ENCODE assay signal across 21 cellular contexts in genomic region chr13:71674776-71675352, GRCh38.
DNase-seq lines count a peak whose midpoint lies in the region; ATAC-seq and TF ChIP-seq lines count a peak whose summit lies in the region.
"Had no signal": no experiment of that assay in that cellular context is flagged by ENCODE, and none has a peak within 500 bp of the region (broad histone marks: within the 10 kb centered on the region; RNA-seq: fewer than 3 reads in every experiment).

No MANE protein-coding gene starts in this region.

- H3K27ac ChIP-seq in PC-3 (ENCODE audit: low read length), result no peak overlapping the region
- H3K27ac ChIP-seq in tibial nerve, result no peak overlapping the region
- H3K27ac ChIP-seq: esophagus squamous epithelium, tibial artery had no signal

- H3K36me3 ChIP-seq in PC-3 (ENCODE audit: low read depth, low read length), result no peaks in the 10 kb centered on the region
- no peaks in the 10 kb centered on the region for H3K36me3 ChIP-seq in tibial nerve
- H3K36me3 ChIP-seq: esophagus squamous epithelium, tibial artery had no signal

- POLR2A ChIA-PET in PC-3 (lab: Charles Lee; ENCODE audit: unreplicated experiment), result no interaction called here

- H3K27me3 ChIP-seq in PC-3 (ENCODE audit: low read length) (no peaks in the 10 kb centered on the region), tibial nerve (no peaks in the 10 kb centered on the region)
- H3K27me3 ChIP-seq: esophagus squamous epithelium, tibial artery had no signal

- no peak overlapping the region for H2AFZ ChIP-seq in PC-3 (ENCODE audit: low read length)

- intact Hi-C loops in PC-3 (cut with micrococcal nuclease), result no loop called here

- no TSS peak for BruUV-seq in PC-3 (replicated peaks; lab: Mats Ljungman, UMichigan)

- peak; percentile 26 for TF ChIP-seq CTCF in GM12873 (IDR thresholded peaks at IDR 0.05; ENCODE audit: insufficient read depth, low read depth, low read length, missing control alignments)
- TF ChIP-seq CTCF in PC-3 (conservative IDR thresholded peaks at IDR 0.05; ENCODE audit: low read depth, low read length), result peak; percentile 34; the same call in 1 of the 2 replicates
- TF ChIP-seq CTCF in epithelial cell of proximal tubule (conservative IDR thresholded peaks at IDR 0.05; ENCODE audit: low read depth, low read length), result peak; percentile 28
- TF ChIP-seq CTCF in tibial nerve (IDR thresholded peaks at IDR 0.05), result no peak

- H3K9me3 ChIP-seq in PC-3 (ENCODE audit: low read length), result no peaks in the 10 kb centered on the region
- no peaks in the 10 kb centered on the region for H3K9me3 ChIP-seq in tibial nerve
- H3K9me3 ChIP-seq: esophagus squamous epithelium, HAP-1, tibial artery had no signal

- TF ChIP-seq POLR2A in tibial nerve (IDR thresholded peaks at IDR 0.05), result no peak

- H3K4me2 ChIP-seq in PC-3 (ENCODE audit: low read length), result no peak overlapping the region

- DNase-seq in PC-3 (no peak), epithelial cell of proximal tubule (ENCODE audit: low read depth) (no peak), COLO668 (lab: John Stamatoyannopoulos, UW; ENCODE audit: unreplicated experiment) (no peak), tibial nerve (ENCODE audit: low spot score in 2 of 2) (no peak)
- DNase-seq: activated naive CD4-positive, alpha-beta T cell treated with anti-CD3 and anti-CD28 coated beads, Interleukin-2, amount 10 ng/mL, durations not matched to agents 7 days and 5 days; activated T-cell treated with anti-CD3 and anti-CD28 coated beads, Interleukin-2, amount 50 U/mL, for 72 hours; Calu3; esophagus squamous epithelium; left cardiac atrium; mesenchymal stem cell; NCI-H1092 treated with DMSO at 0.1 percent for 48 hours; NCI-H2029; NCI-H345; stimulated activated CD4-positive, alpha-beta T cell treated with anti-CD3 and anti-CD28 coated beads, Interleukin-1b, Interleukin-23, amount 100 ng/mL, for 48 hours; stimulated activated naive CD4-positive, alpha-beta T cell; SW 1271; tibial artery had no signal

- H3K79me2 ChIP-seq in PC-3 (ENCODE audit: low read length), result no peaks in the 10 kb centered on the region

- H3K9ac ChIP-seq in PC-3 (ENCODE audit: low read length), result no peak overlapping the region

- TF ChIP-seq EP300 in tibial nerve (IDR thresholded peaks at IDR 0.05), result no peak

- ATAC-seq in PC-3 (no peak), GM21515 (IDR thresholded peaks at IDR 0.05; ENCODE audit: unreplicated experiment) (no peak), HG03565 (IDR thresholded peaks at IDR 0.05; ENCODE audit: unreplicated experiment) (no peak)
- ATAC-seq: activated T-cell treated with anti-CD3 and anti-CD28 coated beads, Interleukin-2, amount 50 U/mL, for 72 hours; left cardiac atrium had no signal

- H3K4me1 ChIP-seq in PC-3 (ENCODE audit: insufficient read depth, low read length), result no peaks in the 10 kb centered on the region
- H3K4me1 ChIP-seq in tibial nerve, result no peaks in the 10 kb centered on the region
- H3K4me1 ChIP-seq: esophagus squamous epithelium, tibial artery had no signal

- no peaks in the 10 kb centered on the region for H4K20me1 ChIP-seq in PC-3 (ENCODE audit: low read length)

- no peaks in the 10 kb centered on the region for H3K9me2 ChIP-seq in PC-3 (replicated peaks; ENCODE audit: low read length)

- WGBS in tibial nerve, 2 donors, result 96% methylated on average over 31 of the region's 31 CpGs

- H3F3A ChIP-seq in PC-3 (ENCODE audit: low read length, unreplicated experiment), result no peaks in the 10 kb centered on the region

- H3K4me3 ChIP-seq in PC-3 (ENCODE audit: low read length) (no peak overlapping the region), epithelial cell of proximal tubule (ENCODE audit: low read depth, low read length) (no peak overlapping the region), tibial nerve (no peak overlapping the region)
- H3K4me3 ChIP-seq: esophagus squamous epithelium, HAP-1, tibial artery had no signal

- CTCF ChIA-PET in PC-3 (lab: Charles Lee), result no interaction called here

Comparison
In these comparisons a context has a peak if more than half of its experiments do, and no peak if none do; other contexts are left out.
1. CTCF ChIP-seq: peak in GM12873 (single experiment), PC-3 (single experiment) and epithelial cell of proximal tubule (single experiment); none in tibial nerve (0 of 5).